ENCODE assay signal across 9 cellular contexts in genomic region chr16:2905988-2906387, GRCh38. TPM values are rescaled to one million over a fixed set of nuclear protein-coding genes. Genes with fewer than 3 reads are reported as not detected.
DNase-seq lines count a peak whose midpoint lies in the region; ATAC-seq and TF ChIP-seq lines count a peak whose summit lies in the region.
"Had no signal": no experiment of that assay in that cellular context is flagged by ENCODE, and none has a peak within 500 bp of the region (broad histone marks: within the 10 kb centered on the region; RNA-seq: fewer than 3 reads in every experiment).

No MANE protein-coding gene starts in this region.

- TF ChIP-seq CTCF in heart right ventricle (IDR thresholded peaks at IDR 0.05) (no peak), lower lobe of right lung (IDR thresholded peaks at IDR 0.05) (no peak), upper lobe of right lung (IDR thresholded peaks at IDR 0.05) (no peak)

- intact Hi-C loops in heart right ventricle (cut with DNase I) (loop anchor here in 4 of 10 donors (1.0 to 2.0 kb wide), 4 partner anchors 15 to 38 kb away; partner anchors contain the start of gene FLYWCH2 (in 3 of the 4)), right cardiac atrium (cut with DNase I) (loop anchor here in 1 of 4 donors (2.0 kb wide), 1 partner anchor 23 kb away; the partner anchor contains the start of gene FLYWCH2), lower lobe of right lung (cut with DNase I) (no loop called here), upper lobe of right lung (cut with DNase I) (no loop called here)

- DNase-seq in heart right ventricle (no peak), right cardiac atrium (no peak), lower lobe of right lung (no peak), upper lobe of right lung (no peak), NCI-H1105 treated with DMSO at 0.1 percent for 48 hours (lab: John Stamatoyannopoulos, UW) (no peak), NCI-H526 (lab: John Stamatoyannopoulos, UW) (no peak)

- H3K4me3 Mint-ChIP-seq in activated naive CD8-positive, alpha-beta T cell, result peak overlapping the region; percentile 79

- H3K9me3 Mint-ChIP-seq in activated naive CD8-positive, alpha-beta T cell (ENCODE audit: low read depth), result no peaks in the 10 kb centered on the region

- H3K27ac ChIP-seq in heart right ventricle (peak overlapping the region in 6 of 10 donors; percentile 9 to 72 (median 41)), right cardiac atrium (ENCODE audit: low read length) (no peak overlapping the region), lower lobe of right lung (peak overlapping the region; percentile 71), upper lobe of right lung (peak overlapping the region; percentile 25)

- 26 to 29% methylated on average over 12 of the region's 12 CpGs for WGBS in heart right ventricle, 2 donors
- WGBS in right cardiac atrium, result 29% methylated on average over 12 of the region's 12 CpGs

- H3K36me3 Mint-ChIP-seq in activated naive CD8-positive, alpha-beta T cell, result no peaks in the 10 kb centered on the region

- H3K36me3 ChIP-seq in heart right ventricle (no peaks in the 10 kb centered on the region), lower lobe of right lung (no peaks in the 10 kb centered on the region), upper lobe of right lung (no peaks in the 10 kb centered on the region)

- H3K4me3 ChIP-seq in heart right ventricle (no peak overlapping the region), right cardiac atrium (ENCODE audit: low read length) (no peak overlapping the region), lower lobe of right lung (peak overlapping the region; percentile 7), upper lobe of right lung (no peak overlapping the region)

- H3K9me3 ChIP-seq in heart right ventricle (no peaks in the 10 kb centered on the region), right cardiac atrium (ENCODE audit: control insufficient read depth, low read length) (no peaks in the 10 kb centered on the region), lower lobe of right lung (no peaks in the 10 kb centered on the region), upper lobe of right lung (no peaks in the 10 kb centered on the region)

- peaks cover 3 to 22% (median 17%) of the 10 kb centered on the region in 9 donors for H3K4me1 ChIP-seq in heart right ventricle
- no peaks in the 10 kb centered on the region for H3K4me1 ChIP-seq in right cardiac atrium (ENCODE audit: control insufficient read depth, insufficient read depth, low read length)
- peaks cover 22% of the 10 kb centered on the region for H3K4me1 ChIP-seq in lower lobe of right lung
- peaks cover 6% of the 10 kb centered on the region for H3K4me1 ChIP-seq in upper lobe of right lung

- no peaks in the 10 kb centered on the region for H3K27me3 ChIP-seq in heart right ventricle
- no peaks in the 10 kb centered on the region for H3K27me3 ChIP-seq in right cardiac atrium (ENCODE audit: control insufficient read depth, insufficient read depth)
- H3K27me3 ChIP-seq in lower lobe of right lung (ENCODE audit: low read depth), result no peaks in the 10 kb centered on the region
- H3K27me3 ChIP-seq in upper lobe of right lung, result no peaks in the 10 kb centered on the region

- no peak overlapping the region for H3K27ac Mint-ChIP-seq in activated naive CD8-positive, alpha-beta T cell

- peaks cover 27% of the 10 kb centered on the region for H3K4me1 Mint-ChIP-seq in activated naive CD8-positive, alpha-beta T cell (ENCODE audit: low read depth)

- ATAC-seq in heart right ventricle, result no peak
- ATAC-seq in right cardiac atrium, result no peak
- no peak for ATAC-seq in lower lobe of right lung
- ATAC-seq in upper lobe of right lung, result no peak
- no peak for ATAC-seq in GM18498 (IDR thresholded peaks at IDR 0.05; ENCODE audit: unreplicated experiment)

- H3K27me3 Mint-ChIP-seq in activated naive CD8-positive, alpha-beta T cell, result no peaks in the 10 kb centered on the region

RNA-seq across cellular contexts. Expression of gene FLYWCH1, which starts 5.7 kb away (rescaled TPM):
- total RNA-seq in heart right ventricle (10 to 100 TPM; 27.1 to 42.3 (median 32.8) TPM), right cardiac atrium (10 to 100 TPM; 35.8 to 43.9 (median 36.4) TPM), lower lobe of right lung (34.7 TPM), upper lobe of right lung (41.3 TPM)
- polyA plus RNA-seq in heart right ventricle (10 to 100 TPM; 22.1 to 41.0 TPM), right cardiac atrium (28.9 TPM)

RNA-seq across cellular contexts. Expression of gene FLYWCH2, which starts 23.0 kb away (rescaled TPM):
- total RNA-seq in heart right ventricle (10 to 100 TPM; 18.1 to 28.9 (median 21.9) TPM), right cardiac atrium (10 to 100 TPM; 26.6 to 37.2 (median 29.1) TPM), lower lobe of right lung (27.8 TPM), upper lobe of right lung (29.0 TPM)
- polyA plus RNA-seq in heart right ventricle (10 to 100 TPM; 36.8 to 65.7 TPM), right cardiac atrium (44.3 TPM)

RNA-seq across cellular contexts. Expression of gene PRSS22, which starts 48.0 kb away (rescaled TPM):
- under 1 TPM in 1 of 10 donors, not detected in 9; 0.21 TPM for total RNA-seq in heart right ventricle
- polyA plus RNA-seq in heart right ventricle, result not detected
- total RNA-seq in right cardiac atrium, result not detected
- polyA plus RNA-seq in right cardiac atrium, result not detected
- 15.3 TPM for total RNA-seq in lower lobe of right lung
- 15.2 TPM for total RNA-seq in upper lobe of right lung
- total RNA-seq: cerebellum had no signal

RNA-seq across cellular contexts. Expression of gene KREMEN2, which starts 58.1 kb away (rescaled TPM):
- total RNA-seq in heart right ventricle (not detected), right cardiac atrium (not detected), lower lobe of right lung (not detected), upper lobe of right lung (not detected)
- polyA plus RNA-seq in heart right ventricle (not detected), right cardiac atrium (not detected)
- total RNA-seq: cerebellum had no signal

Comparison
In these comparisons a context has a peak if more than half of its experiments do, and no peak if none do; other contexts are left out.
1. RNA of gene PRSS22, which starts 48.0 kb away (total RNA-seq): 15.3 TPM in lower lobe of right lung (single experiment) and 15.2 TPM in upper lobe of right lung (single experiment); not detected in right cardiac atrium and 0.21 TPM in heart right ventricle; every median in the first group is over 10 times any median in the second.